Comparison of ENCODE assay signal across 20 cellular contexts in genomic region chr1:179818260-179818659, GRCh38. TPM values are rescaled to one million over a fixed set of nuclear protein-coding genes. Genes with fewer than 3 reads are reported as not detected.
A peak's percentile ranks its signal among the peaks of the same experiment; 100 is the strongest.
DNase-seq lines count a peak whose midpoint lies in the region; ATAC-seq and TF ChIP-seq lines count a peak whose summit lies in the region.
"Had no signal": no experiment of that assay in that cellular context is flagged by ENCODE, and none has a peak within 500 bp of the region (broad histone marks: within the 10 kb centered on the region; RNA-seq: fewer than 3 reads in every experiment).

No MANE protein-coding gene starts in this region.

- peaks cover 66% of the 10 kb centered on the region for H3K4me1 Mint-ChIP-seq in nephron progenitor cell
- H3K4me1 Mint-ChIP-seq in activated naive CD4-positive, alpha-beta T cell treated with anti-CD3 and anti-CD28 coated beads, Interleukin-2, amount 10 ng/mL, durations not matched to agents 7 days and 5 days = peaks cover 21% of the 10 kb centered on the region

- 65 to 78% methylated on average over 7 of the region's 7 CpGs for WGBS in heart right ventricle, 2 donors
- 76 to 79% (median 77%) methylated on average over 4 to 7 of the region's 7 CpGs for WGBS in adrenal gland, 4 donors
- WGBS in testis, 2 donors = 61 to 75% methylated on average over 7 of the region's 7 CpGs

- DNase-seq in heart right ventricle (no peak), Right ventricle myocardium superior (no peak), adrenal gland (no peak), nephron progenitor cell (no peak), testis (no peak), NCI-H1092 treated with DMSO at 0.1 percent for 48 hours (lab: John Stamatoyannopoulos, UW) (no peak)
- DNase-seq in activated naive CD4-positive, alpha-beta T cell treated with anti-CD3 and anti-CD28 coated beads, Interleukin-2, amount 10 ng/mL, durations not matched to agents 7 days and 5 days = no peak
- DNase-seq: CD4-positive, alpha-beta memory T cell; DMS153; GDM1; MV-4-11; NCI-H1417 treated with DMSO at 0.1 percent for 48 hours; NCI-H1930; NCI-H226; NCI-H524 treated with DMSO at 0.1 percent for 48 hours; RPMI8226 had no signal

- no peak for TF ChIP-seq CTCF in heart right ventricle (IDR thresholded peaks at IDR 0.05)
- TF ChIP-seq CTCF in adrenal gland (IDR thresholded peaks at IDR 0.05) = no peak
- TF ChIP-seq CTCF in nephron progenitor cell (IDR thresholded peaks at IDR 0.05) = no peak
- TF ChIP-seq CTCF in testis (IDR thresholded peaks at IDR 0.05) = no peak

- H3K27ac Mint-ChIP-seq in nephron progenitor cell = no peak overlapping the region
- H3K27ac Mint-ChIP-seq in activated naive CD4-positive, alpha-beta T cell treated with anti-CD3 and anti-CD28 coated beads, Interleukin-2, amount 10 ng/mL, durations not matched to agents 7 days and 5 days = no peak overlapping the region
- H3K27ac Mint-ChIP-seq: GM23338 had no signal

- peaks cover 29% of the 10 kb centered on the region for H3K27me3 Mint-ChIP-seq in nephron progenitor cell (ENCODE audit: low read depth, poor library complexity)
- peaks cover 42% of the 10 kb centered on the region for H3K27me3 Mint-ChIP-seq in activated naive CD4-positive, alpha-beta T cell treated with anti-CD3 and anti-CD28 coated beads, Interleukin-2, amount 10 ng/mL, durations not matched to agents 7 days and 5 days
- H3K27me3 Mint-ChIP-seq: CD4-positive, alpha-beta memory T cell had no signal

- no peak overlapping the region for H3K4me3 ChIP-seq in heart right ventricle
- no peak overlapping the region for H3K4me3 ChIP-seq in adrenal gland
- no peak overlapping the region for H3K4me3 ChIP-seq in testis
- H3K4me3 ChIP-seq: A549, GM23338, SJSA1 had no signal

- no peaks in the 10 kb centered on the region for H3K36me3 Mint-ChIP-seq in nephron progenitor cell (ENCODE audit: low read depth)
- no peaks in the 10 kb centered on the region for H3K36me3 Mint-ChIP-seq in activated naive CD4-positive, alpha-beta T cell treated with anti-CD3 and anti-CD28 coated beads, Interleukin-2, amount 10 ng/mL, durations not matched to agents 7 days and 5 days

- H3K27ac ChIP-seq in heart right ventricle (peak overlapping the region in 9 of 10 donors; percentile 34 to 83 (median 57)), adrenal gland (peak overlapping the region in 4 of 5 donors; percentile 35 to 72 (median 50)), testis (peak overlapping the region; percentile 55 to 66)
- H3K27ac ChIP-seq: A549, SJSA1 had no signal

- ATAC-seq in heart right ventricle = no peak
- no peak for ATAC-seq in Right ventricle myocardium superior (ENCODE audit: poor library complexity)
- ATAC-seq in HG02642 (IDR thresholded peaks at IDR 0.05; ENCODE audit: poor library complexity, unreplicated experiment) = no peak
- ATAC-seq: A549, GM23338 had no signal

- H3K4me1 ChIP-seq in heart right ventricle = peaks cover 5 to 50% (median 35%) of the 10 kb centered on the region in 9 donors
- peaks cover 11 to 32% of the 10 kb centered on the region in 2 donors for H3K4me1 ChIP-seq in adrenal gland (replicated peaks in 1 of 2)
- peaks cover 59% of the 10 kb centered on the region for H3K4me1 ChIP-seq in testis

- H3K9me3 Mint-ChIP-seq in nephron progenitor cell = no peaks in the 10 kb centered on the region
- no peaks in the 10 kb centered on the region for H3K9me3 Mint-ChIP-seq in activated naive CD4-positive, alpha-beta T cell treated with anti-CD3 and anti-CD28 coated beads, Interleukin-2, amount 10 ng/mL, durations not matched to agents 7 days and 5 days
- H3K9me3 Mint-ChIP-seq: CD4-positive, alpha-beta memory T cell; GM23338 had no signal

- H3K9me3 ChIP-seq in heart right ventricle (no peaks in the 10 kb centered on the region), adrenal gland (replicated peaks in 1 of 3) (no peaks in the 10 kb centered on the region), testis (no peaks in the 10 kb centered on the region)
- H3K9me3 ChIP-seq: A549, SJSA1 had no signal

- TF ChIP-seq POLR2A in adrenal gland (IDR thresholded peaks at IDR 0.05) (no peak), testis (IDR thresholded peaks at IDR 0.05) (no peak)

- H3K27me3 ChIP-seq in heart right ventricle = peaks cover 0 to under 1% (median 0%) of the 10 kb centered on the region in 7 donors
- H3K27me3 ChIP-seq in adrenal gland = no peaks in the 10 kb centered on the region
- no peaks in the 10 kb centered on the region for H3K27me3 ChIP-seq in testis
- H3K27me3 ChIP-seq: SJSA1 had no signal

- H3K36me3 ChIP-seq in heart right ventricle (no peaks in the 10 kb centered on the region), adrenal gland (replicated peaks in 1 of 2) (no peaks in the 10 kb centered on the region), testis (ENCODE audit: low read depth, missing control alignments) (no peaks in the 10 kb centered on the region)
- H3K36me3 ChIP-seq: SJSA1 had no signal

- CTCF ChIA-PET in activated naive CD4-positive, alpha-beta T cell treated with anti-CD3 and anti-CD28 coated beads, Interleukin-2, amount 10 ng/mL, durations not matched to agents 7 days and 5 days (lab: Charles Lee) = interaction anchor here (2.7 to 14.8 kb wide), 2 partner anchors 8 to 112 kb away, joined by 14 to 565 read pairs; no protein-coding TSS in a partner anchor

- H3K4me3 Mint-ChIP-seq in nephron progenitor cell = peak overlapping the region; percentile 32
- no peak overlapping the region for H3K4me3 Mint-ChIP-seq in activated naive CD4-positive, alpha-beta T cell treated with anti-CD3 and anti-CD28 coated beads, Interleukin-2, amount 10 ng/mL, durations not matched to agents 7 days and 5 days
- H3K4me3 Mint-ChIP-seq: CD4-positive, alpha-beta memory T cell; GM23338 had no signal

- intact Hi-C loops in heart right ventricle (cut with DNase I) (loop anchor here in 1 of 10 donors (5.0 kb wide), 1 partner anchor 64 kb away; the partner anchor contains the start of gene TOR1AIP1), Right ventricle myocardium superior (cut with DNase I) (no loop called here), adrenal gland (cut with DNase I) (loop anchor here in 1 of 2 donors (10.0 kb wide), 1 partner anchor 553 kb away; no protein-coding TSS in a partner anchor), testis (cut with DNase I; ENCODE audit: low total_unique reads) (loop anchor here (5.0 kb wide), 1 partner anchor 111 kb away; no protein-coding TSS in a partner anchor)

RNA-seq across cellular contexts. Expression of gene TOR1AIP2, which starts 59.3 kb away (rescaled TPM):
- total RNA-seq in heart right ventricle = 10 to 100 TPM; 43.2 to 63.3 (median 53.3) TPM
- 10 to 100 TPM in 1 of 2 donors, 1 to 10 TPM in 1; 8.1 to 16.0 TPM for polyA plus RNA-seq in heart right ventricle
- 42.8 TPM for total RNA-seq in Right ventricle myocardium superior
- total RNA-seq in adrenal gland = 100 to 1,000 TPM in 7 of 8 donors, 10 to 100 TPM in 1; 95.1 to 171 (median 137) TPM
- 10 to 100 TPM; 18.9 to 54.9 (median 25.8) TPM for polyA plus RNA-seq in adrenal gland
- 10 to 100 TPM; 71.5 to 90.4 TPM for total RNA-seq in testis
- polyA plus RNA-seq in testis (ENCODE audit: insufficient read depth, low read depth, low replicate concordance) = 25.9 TPM
